ENCODE assay signal across 1 cellular context in genomic region chr5:93674866-93675457, GRCh38.
TF ChIP-seq lines count a peak whose summit lies in the region.

No MANE protein-coding gene starts in this region.

TF ChIP-seq in GM23338, 12 proteins besides CTCF, POLR2A, EP300 and RAD21 (continued from another document):
- TF ChIP-seq, protein P1, sequence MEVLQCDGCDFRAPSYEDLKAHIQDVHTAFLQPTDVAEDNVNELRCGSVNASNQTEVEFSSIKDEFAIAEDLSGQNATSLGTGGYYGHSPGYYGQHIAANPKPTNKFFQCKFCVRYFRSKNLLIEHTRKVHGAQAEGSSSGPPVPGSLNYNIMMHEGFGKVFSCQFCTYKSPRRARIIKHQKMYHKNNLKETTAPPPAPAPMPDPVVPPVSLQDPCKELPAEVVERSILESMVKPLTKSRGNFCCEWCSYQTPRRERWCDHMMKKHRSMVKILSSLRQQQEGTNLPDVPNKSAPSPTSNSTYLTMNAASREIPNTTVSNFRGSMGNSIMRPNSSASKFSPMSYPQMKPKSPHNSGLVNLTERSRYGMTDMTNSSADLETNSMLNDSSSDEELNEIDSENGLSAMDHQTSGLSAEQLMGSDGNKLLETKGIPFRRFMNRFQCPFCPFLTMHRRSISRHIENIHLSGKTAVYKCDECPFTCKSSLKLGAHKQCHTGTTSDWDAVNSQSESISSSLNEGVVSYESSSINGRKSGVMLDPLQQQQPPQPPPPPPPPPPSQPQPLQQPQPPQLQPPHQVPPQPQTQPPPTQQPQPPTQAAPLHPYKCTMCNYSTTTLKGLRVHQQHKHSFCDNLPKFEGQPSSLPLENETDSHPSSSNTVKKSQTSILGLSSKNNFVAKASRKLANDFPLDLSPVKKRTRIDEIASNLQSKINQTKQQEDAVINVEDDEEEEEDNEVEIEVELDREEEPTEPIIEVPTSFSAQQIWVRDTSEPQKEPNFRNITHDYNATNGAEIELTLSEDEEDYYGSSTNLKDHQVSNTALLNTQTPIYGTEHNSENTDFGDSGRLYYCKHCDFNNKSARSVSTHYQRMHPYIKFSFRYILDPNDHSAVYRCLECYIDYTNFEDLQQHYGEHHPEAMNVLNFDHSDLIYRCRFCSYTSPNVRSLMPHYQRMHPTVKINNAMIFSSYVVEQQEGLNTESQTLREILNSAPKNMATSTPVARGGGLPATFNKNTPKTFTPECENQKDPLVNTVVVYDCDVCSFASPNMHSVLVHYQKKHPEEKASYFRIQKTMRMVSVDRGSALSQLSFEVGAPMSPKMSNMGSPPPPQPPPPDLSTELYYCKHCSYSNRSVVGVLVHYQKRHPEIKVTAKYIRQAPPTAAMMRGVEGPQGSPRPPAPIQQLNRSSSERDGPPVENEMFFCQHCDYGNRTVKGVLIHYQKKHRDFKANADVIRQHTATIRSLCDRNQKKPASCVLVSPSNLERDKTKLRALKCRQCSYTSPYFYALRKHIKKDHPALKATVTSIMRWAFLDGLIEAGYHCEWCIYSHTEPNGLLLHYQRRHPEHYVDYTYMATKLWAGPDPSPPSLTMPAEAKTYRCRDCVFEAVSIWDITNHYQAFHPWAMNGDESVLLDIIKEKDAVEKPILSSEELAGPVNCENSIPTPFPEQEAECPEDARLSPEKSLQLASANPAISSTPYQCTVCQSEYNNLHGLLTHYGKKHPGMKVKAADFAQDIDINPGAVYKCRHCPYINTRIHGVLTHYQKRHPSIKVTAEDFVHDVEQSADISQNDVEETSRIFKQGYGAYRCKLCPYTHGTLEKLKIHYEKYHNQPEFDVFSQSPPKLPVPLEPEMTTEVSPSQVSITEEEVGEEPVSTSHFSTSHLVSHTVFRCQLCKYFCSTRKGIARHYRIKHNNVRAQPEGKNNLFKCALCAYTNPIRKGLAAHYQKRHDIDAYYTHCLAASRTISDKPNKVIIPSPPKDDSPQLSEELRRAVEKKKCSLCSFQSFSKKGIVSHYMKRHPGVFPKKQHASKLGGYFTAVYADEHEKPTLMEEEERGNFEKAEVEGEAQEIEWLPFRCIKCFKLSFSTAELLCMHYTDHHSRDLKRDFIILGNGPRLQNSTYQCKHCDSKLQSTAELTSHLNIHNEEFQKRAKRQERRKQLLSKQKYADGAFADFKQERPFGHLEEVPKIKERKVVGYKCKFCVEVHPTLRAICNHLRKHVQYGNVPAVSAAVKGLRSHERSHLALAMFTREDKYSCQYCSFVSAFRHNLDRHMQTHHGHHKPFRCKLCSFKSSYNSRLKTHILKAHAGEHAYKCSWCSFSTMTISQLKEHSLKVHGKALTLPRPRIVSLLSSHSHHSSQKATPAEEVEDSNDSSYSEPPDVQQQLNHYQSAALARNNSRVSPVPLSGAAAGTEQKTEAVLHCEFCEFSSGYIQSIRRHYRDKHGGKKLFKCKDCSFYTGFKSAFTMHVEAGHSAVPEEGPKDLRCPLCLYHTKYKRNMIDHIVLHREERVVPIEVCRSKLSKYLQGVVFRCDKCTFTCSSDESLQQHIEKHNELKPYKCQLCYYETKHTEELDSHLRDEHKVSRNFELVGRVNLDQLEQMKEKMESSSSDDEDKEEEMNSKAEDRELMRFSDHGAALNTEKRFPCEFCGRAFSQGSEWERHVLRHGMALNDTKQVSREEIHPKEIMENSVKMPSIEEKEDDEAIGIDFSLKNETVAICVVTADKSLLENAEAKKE (CRISPR knock-in tag; IDR thresholded peaks at IDR 0.05) = no peak
- TF ChIP-seq EZH2phosphoT487 (IDR thresholded peaks at IDR 0.05; ENCODE audit: unreplicated experiment) (no peak), ZNF331 (CRISPR knock-in tag; IDR thresholded peaks at IDR 0.05; ENCODE audit: low read depth) (no peak), JUNB (IDR thresholded peaks at IDR 0.05; ENCODE audit: unreplicated experiment) (no peak), ETS1 (IDR thresholded peaks at IDR 0.05) (no peak)
